ENCODE assay signal across 1 cellular context in genomic region chr1:6444377-6444776, GRCh38.
A peak's percentile ranks its signal among the peaks of the same experiment; 100 is the strongest.
TF ChIP-seq lines count a peak whose summit lies in the region.

No MANE protein-coding gene starts in this region.

TF ChIP-seq in HepG2, 621 proteins besides CTCF, POLR2A, EP300 and RAD21 (continues in another document):
- TF ChIP-seq GMEB1 (CRISPR knock-in tag; IDR thresholded peaks at IDR 0.05; ENCODE audit: borderline replicate concordance) (no peak), DBP (CRISPR knock-in tag; IDR thresholded peaks at IDR 0.05; ENCODE audit: not compliant biosample characterization) (no peak), AHDC1 (CRISPR knock-in tag; IDR thresholded peaks at IDR 0.05; ENCODE audit: borderline replicate concordance) (no peak), DMTF1 (CRISPR knock-in tag; IDR thresholded peaks at IDR 0.05) (no peak), ZNF777 (CRISPR knock-in tag; IDR thresholded peaks at IDR 0.05) (0 out of 2 replicates have a peak, but pooled peaks have one; percentile 20), ZNF687 (CRISPR knock-in tag; IDR thresholded peaks at IDR 0.05) (peak; percentile 60), ZNF773 (CRISPR knock-in tag; IDR thresholded peaks at IDR 0.05; ENCODE audit: borderline replicate concordance) (no peak), ZNF652 (CRISPR knock-in tag; IDR thresholded peaks at IDR 0.05; ENCODE audit: borderline replicate concordance, low read depth) (no peak), MLLT10 (CRISPR knock-in tag; IDR thresholded peaks at IDR 0.05) (no peak), ZNF770 (CRISPR knock-in tag; IDR thresholded peaks at IDR 0.05) (0 out of 2 replicates have a peak, but pooled peaks have one; percentile 35), FOXM1 (CRISPR knock-in tag; IDR thresholded peaks at IDR 0.05) (no peak), HNRNPK (IDR thresholded peaks at IDR 0.05; ENCODE audit: low read depth, low read length, poor library complexity, severe bottlenecking) (no peak), RNF2 (conservative IDR thresholded peaks at IDR 0.05; ENCODE audit: low read depth) (no peak), GRHL1 (CRISPR knock-in tag; conservative IDR thresholded peaks at IDR 0.05) (no peak), MEIS2 (CRISPR knock-in tag; IDR thresholded peaks at IDR 0.05) (no peak), MAF1 (CRISPR knock-in tag; IDR thresholded peaks at IDR 0.05; ENCODE audit: borderline replicate concordance) (no peak), SIX4 (CRISPR knock-in tag; IDR thresholded peaks at IDR 0.05) (no peak), HNRNPUL1 (IDR thresholded peaks at IDR 0.05; ENCODE audit: low read depth, low read length) (no peak), MYC (CRISPR knock-in tag; IDR thresholded peaks at IDR 0.05; ENCODE audit: borderline replicate concordance) (peak; percentile 41; the same call in 1 of the 2 replicates), ZNF382 (CRISPR knock-in tag; IDR thresholded peaks at IDR 0.05; ENCODE audit: borderline replicate concordance) (no peak), ZBTB33 (CRISPR knock-in tag; IDR thresholded peaks at IDR 0.05) (no peak), NR2C2 (CRISPR knock-in tag; IDR thresholded peaks at IDR 0.05; ENCODE audit: borderline replicate concordance) (peak; percentile 63), ZNF574 (CRISPR knock-in tag; IDR thresholded peaks at IDR 0.05) (peak; percentile 7; the same call in 1 of the 2 replicates), ZNF292 (CRISPR knock-in tag; IDR thresholded peaks at IDR 0.05; ENCODE audit: borderline replicate concordance, low read depth) (no peak), ZNF850 (CRISPR knock-in tag; conservative IDR thresholded peaks at IDR 0.05) (no peak), DR1 (CRISPR knock-in tag; IDR thresholded peaks at IDR 0.05) (no peak), HNF4A (CRISPR knock-in tag; IDR thresholded peaks at IDR 0.05) (peak; percentile 34; the same call in 1 of the 2 replicates), ETV5 (CRISPR knock-in tag; IDR thresholded peaks at IDR 0.05; ENCODE audit: borderline replicate concordance) (no peak)
